Comparison of ENCODE assay signal across 8 cellular contexts in the genomic region with DNA sequence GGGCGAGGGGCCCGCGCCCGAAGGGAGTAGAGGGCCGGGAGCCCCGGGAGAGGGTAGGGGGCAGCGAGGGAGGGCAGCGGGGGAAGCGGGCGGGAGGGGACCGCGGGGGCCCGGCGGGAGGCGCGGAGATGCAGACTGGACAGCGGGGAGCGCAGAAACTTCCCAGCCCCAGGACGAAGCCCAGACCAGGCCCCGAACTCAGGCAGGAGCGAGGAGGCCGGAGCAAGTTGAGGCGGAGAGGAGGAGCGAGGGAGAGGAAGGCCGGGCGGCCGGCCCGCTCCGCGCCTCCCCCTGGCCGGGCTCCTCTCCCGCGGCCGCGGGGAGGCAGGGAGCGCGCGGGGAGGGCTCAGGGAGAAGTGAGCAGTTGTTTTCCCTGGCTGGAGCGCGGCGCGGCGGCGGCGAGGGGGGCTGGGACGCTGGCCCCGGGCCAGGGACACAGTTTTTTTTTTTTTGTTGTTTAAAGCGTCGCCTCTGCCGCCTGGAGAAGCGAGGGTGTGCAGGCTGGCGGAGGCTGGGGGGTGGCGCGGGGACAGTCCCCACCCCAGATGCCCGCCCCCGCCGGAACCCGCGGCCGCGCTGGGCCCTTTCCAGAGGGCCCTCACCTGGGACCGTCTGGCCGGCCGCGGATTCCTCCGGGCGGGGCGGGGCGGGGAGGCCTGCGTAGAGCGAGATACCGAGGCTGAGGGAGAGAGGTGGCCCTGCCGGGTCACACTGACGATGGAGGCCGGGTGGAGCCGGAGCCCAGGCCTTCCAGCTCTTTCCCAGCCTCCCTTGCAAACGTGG. TPM values are rescaled to one million over a fixed set of nuclear protein-coding genes. Genes with fewer than 3 reads are reported as not detected.
DNase-seq lines count a peak whose midpoint lies in the region; ATAC-seq and TF ChIP-seq lines count a peak whose summit lies in the region.

LTBP3 (minus strand) TSS at position 358 of the 783 bp plus-strand sequence. CDS start 400 bp downstream, outside the sequence.

- peak within 1 kb of the TSS; percentile 74 for H3K4me3 ChIP-seq in fibroblast of the aortic adventitia (ENCODE audit: low read depth, low read length)

- TF ChIP-seq CTCF in GM10248 (IDR thresholded peaks at IDR 0.05; ENCODE audit: control extremely low read depth, extremely low read depth, low read depth, missing control alignments) (no peak), fibroblast of the aortic adventitia (IDR thresholded peaks at IDR 0.05; ENCODE audit: insufficient read depth, low read length) (no peak)

- CTCF ChIA-PET in GM10248 (lab: Yijun Ruan, JAX) = interaction anchor here (3.9 to 9.4 kb wide), 2 partner anchors 12 to 16 kb away, joined by 24 to 86 read pairs; partner anchors contain the start of gene ZNRD2

- DNase-seq in 8988T = peak; percentile 95
- peak; percentile 72 for DNase-seq in GM10248 (ENCODE audit: extremely low spot score)
- DNase-seq in NCI-H446 treated with DMSO at 0.1 percent for 48 hours (lab: John Stamatoyannopoulos, UW) = peak; percentile 58
- DNase-seq in activated naive CD4-positive, alpha-beta T cell treated with Interleukin-2 at 50 U/mL for 16 hours = peak; percentile 45
- DNase-seq in fibroblast of the aortic adventitia (ENCODE audit: low read depth) = peak; percentile 79
- peak; percentile 84 for DNase-seq in myocyte (ENCODE audit: low read depth)
- peak; percentile 83 for DNase-seq in ureter (ENCODE audit: low spot score)

- POLR2A ChIA-PET in GM10248 (lab: Yijun Ruan, JAX) = no interaction called here

- no peak for ATAC-seq in GM21717 (IDR thresholded peaks at IDR 0.05; ENCODE audit: unreplicated experiment)

RNA-seq across cellular contexts. Expression of gene LTBP3, which starts in this region (rescaled TPM):
- 47.3 and 147 TPM in 2 replicates for total RNA-seq in fibroblast of the aortic adventitia (ENCODE audit: low replicate concordance)
- 26.4 and 27.5 TPM in 2 replicates for total RNA-seq in myocyte
- 15.2 TPM for polyA plus RNA-seq in myocyte (2012)
- total RNA-seq in ureter = 120 TPM

Comparison
In these comparisons a context has a peak if more than half of its experiments do, and no peak if none do; other contexts are left out.
1. DNase-seq: peak in every context shown above with its lines; median percentile 95 in 8988T; 84 in myocyte; 83 in ureter; 79 in fibroblast of the aortic adventitia; 72 in GM10248; 58 in NCI-H446 treated with DMSO at 0.1 percent for 48 hours; 45 in activated naive CD4-positive, alpha-beta T cell treated with Interleukin-2 at 50 U/mL for 16 hours.